Comparison of ENCODE assay signal across 4 cellular contexts in the genomic region with DNA sequence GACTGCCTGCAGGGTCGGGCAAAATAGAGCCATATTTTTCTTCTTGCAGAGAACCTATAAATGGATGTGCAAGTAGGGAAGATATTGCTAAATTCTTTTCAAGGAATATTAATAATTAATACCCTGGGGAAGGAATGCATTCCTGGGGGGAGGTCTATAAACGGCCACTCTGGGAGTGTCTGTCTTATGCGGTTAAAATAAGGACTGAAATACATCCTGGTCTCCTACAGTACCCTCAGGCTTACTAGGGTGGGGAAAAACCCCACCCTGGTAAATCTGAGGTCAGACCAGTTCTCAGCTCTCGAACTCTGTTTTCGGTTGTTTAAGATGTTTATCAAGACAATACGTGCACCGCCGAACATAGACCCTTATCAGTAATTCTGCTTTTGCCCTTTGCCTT.
DNase-seq lines count a peak whose midpoint lies in the region; ATAC-seq, FAIRE-seq and TF ChIP-seq lines count a peak whose summit lies in the region.
"Not testable (repeated sequence)": the region's sequence is repeated elsewhere in the genome, so short reads cannot be mapped to it uniquely, and the experiment has no call there.

No MANE protein-coding gene starts in this region.

- H3K36me3 ChIP-seq in HEK293 (ENCODE audit: control insufficient read depth in 2 of 2, insufficient read depth in 1 of 2, low read length in 2 of 2); K562 (ENCODE audit: control insufficient read depth, insufficient read depth, low read length); mesendoderm (ENCODE audit: control insufficient read depth, insufficient read depth, low read length): not testable (repeated sequence)

- H2AK5ac ChIP-seq in mesendoderm (ENCODE audit: low read length) = not testable (repeated sequence)

- 46% methylated on average over 8 of the region's 8 CpGs for WGBS in K562 (ENCODE audit: insufficient coverage, low coverage, missing lambda C conversion rate)
- WGBS in mesendoderm (ENCODE audit: extremely low coverage, insufficient coverage, low lambda C conversion rate) = no CpG with 5 or more reads among the region's 8 CpGs

- not testable (repeated sequence) for H3K9me3 ChIP-seq in HEK293 (ENCODE audit: control insufficient read depth, insufficient read depth, low read depth, low read length); K562 (replicated peaks; ENCODE audit: control insufficient read depth, insufficient read depth, low read depth, low read length)

- not testable (repeated sequence) for H2BK120ac ChIP-seq in mesendoderm (ENCODE audit: low read depth, low read length)

- not testable (repeated sequence) for H3K56ac ChIP-seq in mesendoderm (ENCODE audit: low read length)

- H3K27me3 ChIP-seq in K562 (ENCODE audit: control insufficient read depth in 2 of 2, insufficient read depth in 2 of 2, low read length in 2 of 2); mesendoderm (ENCODE audit: insufficient read depth, low read length, poor library complexity): not testable (repeated sequence)

- not testable (repeated sequence) for ATAC-seq in K562

- TF ChIP-seq RAD21 in K562 (CRISPR knock-in tag; conservative IDR thresholded peaks at IDR 0.05 in 1 of 2, IDR thresholded peaks at IDR 0.05 in 1 of 2) = not testable (repeated sequence)

- not testable (repeated sequence) for H3K4ac ChIP-seq in mesendoderm (ENCODE audit: low read depth, low read length)

- H3K9me1 ChIP-seq in K562 (ENCODE audit: control insufficient read depth, insufficient read depth, low read length) = not testable (repeated sequence)

- not testable (repeated sequence) for H4K5ac ChIP-seq in mesendoderm (ENCODE audit: low read length)

- DNase-seq in K562 (ENCODE audit: extremely low read depth in 1 of 4, low spot score in 3 of 4) = not testable (repeated sequence)
- DNase-seq in kidney tubule cell (ENCODE audit: low spot score) (peak; percentile 1), mesendoderm (peak; percentile 16)

- CTCF ChIA-PET in HEK293 (lab: Yijun Ruan, JAX) = interaction anchor here (0.8 kb wide), 1 partner anchor 550 kb away, joined by 3 read pairs; no protein-coding TSS in a partner anchor
- CTCF ChIA-PET in K562 (lab: Yijun Ruan, JAX; ENCODE audit: low intra/inter-chr PET ratio) = not testable (repeated sequence)

- intact Hi-C loops in K562 (cut with micrococcal nuclease) = not testable (repeated sequence)

- H3K79me2 ChIP-seq in K562 (ENCODE audit: control insufficient read depth, insufficient read depth, low read length); mesendoderm (ENCODE audit: control insufficient read depth, insufficient read depth, low read length): not testable (repeated sequence)

- H3K23ac ChIP-seq in mesendoderm (ENCODE audit: low read length) = not testable (repeated sequence)

- H2AFZ ChIP-seq in K562 (ENCODE audit: low read depth, low read length) = not testable (repeated sequence)

- H2BK15ac ChIP-seq in mesendoderm (replicated peaks; ENCODE audit: low read depth) = not testable (repeated sequence)

- not testable (repeated sequence) for H2BK5ac ChIP-seq in mesendoderm (ENCODE audit: low read length)

- in situ Hi-C loops in K562 (cut with MboI) = not testable (repeated sequence)

- not testable (repeated sequence) for BruUV-seq in K562 (replicated peaks; lab: Mats Ljungman, UMichigan)

- not testable (repeated sequence) for FAIRE-seq in K562 (lab: Jason Lieb, UNC)

- H3K9ac ChIP-seq in K562 (ENCODE audit: insufficient read depth in 1 of 2, low read depth in 2 of 2, low read length in 2 of 2); mesendoderm (ENCODE audit: low read length): not testable (repeated sequence)

- POLR2A ChIA-PET in HEK293 (lab: Yijun Ruan, JAX); K562 (lab: Yijun Ruan, JAX): not testable (repeated sequence)

- not testable (repeated sequence) for H3K4me1 ChIP-seq in HEK293 (ENCODE audit: control insufficient read depth, insufficient read depth, low read length); K562 (replicated peaks in 1 of 2; ENCODE audit: control insufficient read depth in 2 of 2, insufficient read depth in 2 of 2, low read length in 2 of 2); mesendoderm (ENCODE audit: control insufficient read depth, low read depth, low read length)

- not testable (repeated sequence) for H4K8ac ChIP-seq in mesendoderm (ENCODE audit: low read depth, low read length)

- H3K4me3 ChIP-seq in HEK293 (ENCODE audit: low read depth, low read length); K562; mesendoderm (ENCODE audit: low read length): not testable (repeated sequence)

- TF ChIP-seq POLR2A in K562 (conservative IDR thresholded peaks at IDR 0.05) = not testable (repeated sequence)

- not testable (repeated sequence) for TF ChIP-seq EP300 in K562 (IDR thresholded peaks at IDR 0.05; ENCODE audit: low read length)

- not testable (repeated sequence) for H3K4me2 ChIP-seq in K562 (ENCODE audit: insufficient read depth, low read length); mesendoderm (ENCODE audit: low read length)

- H3K79me1 ChIP-seq in mesendoderm (ENCODE audit: low read length) = not testable (repeated sequence)

- H4K20me1 ChIP-seq in K562 (replicated peaks; ENCODE audit: control insufficient read depth, insufficient read depth, low read length) = not testable (repeated sequence)

- not testable (repeated sequence) for H3K18ac ChIP-seq in mesendoderm (ENCODE audit: low read length)

- not testable (repeated sequence) for H3K27ac ChIP-seq in HEK293 (ENCODE audit: extremely low read depth, low read depth, low read length); K562 (ENCODE audit: extremely low read depth, low read depth, low read length); mesendoderm (ENCODE audit: low read depth, low read length)

- not testable (repeated sequence) for TF ChIP-seq CTCF in HEK293 (tag by site-specific recombination; IDR thresholded peaks at IDR 0.05); K562 (IDR thresholded peaks at IDR 0.05 in 2 of 3, conservative IDR thresholded peaks at IDR 0.05 in 1 of 3; ENCODE audit: insufficient read depth in 2 of 3, low read depth in 1 of 3, low read length in 3 of 3)

TF ChIP-seq in HEK293, 187 proteins besides CTCF, POLR2A, EP300 and RAD21:
- TF ChIP-seq SETDB1 (IDR thresholded peaks at IDR 0.05; ENCODE audit: insufficient read length, low read length) = peak; percentile 67

TF ChIP-seq in K562, 482 proteins besides CTCF, POLR2A, EP300 and RAD21:
- TF ChIP-seq TRIM28 (IDR thresholded peaks at IDR 0.05) = peak; percentile 55; the same call in 1 of the 2 replicates
